Comparison of ENCODE assay signal across 32 cellular contexts in the genomic region with DNA sequence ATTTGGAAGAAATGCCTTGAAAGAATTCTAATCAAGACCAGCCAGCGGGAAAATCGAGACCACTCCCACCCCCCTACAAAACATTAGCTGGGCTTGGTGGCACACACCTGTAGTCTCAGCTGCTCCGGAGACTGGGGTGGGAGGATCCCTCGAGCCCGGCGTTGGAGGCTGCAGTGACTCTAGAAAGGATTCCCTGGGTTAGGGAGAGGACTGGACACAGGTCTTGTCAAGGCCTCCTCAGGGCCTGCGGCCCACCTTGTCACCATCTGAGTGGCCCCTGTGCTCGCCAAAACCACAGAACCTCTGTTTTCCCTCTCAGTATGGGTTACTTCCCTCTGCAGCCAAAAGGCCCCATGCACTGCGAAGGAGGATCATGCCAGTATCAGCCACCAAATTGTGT.
"Had no signal": no experiment of that assay in that cellular context is flagged by ENCODE, and none has a peak within 500 bp of the region (broad histone marks: within the 10 kb centered on the region; RNA-seq: fewer than 3 reads in every experiment).

No MANE protein-coding gene starts in this region.

- H3K4me3 ChIP-seq: ascending aorta, cardiac muscle cell had no signal

- H3K27ac Mint-ChIP-seq: activated B cell treated with CpG ODN at 0.5 μM for 24 hours; activated CD4-positive, alpha-beta memory T cell treated with anti-CD3 and anti-CD28 coated beads for 36 hours; activated CD4-positive, alpha-beta T cell treated with anti-CD3 and anti-CD28 coated beads, Interleukin-2, amount 10 ng/mL, durations not matched to agents 24 days and 14 days; activated CD8-positive, alpha-beta T cell treated with anti-CD3 and anti-CD28 coated beads for 36 hours; activated naive CD4-positive, alpha-beta T cell treated with anti-CD3 and anti-CD28 coated beads, Interleukin-2, amount 10 ng/mL, durations not matched to agents 7 days and 5 days; activated naive CD4-positive, alpha-beta T cell treated with anti-CD3 and anti-CD28 coated beads, Interleukin-2, amount 50 U/mL, for 24 hours; activated naive CD8-positive, alpha-beta T cell; activated naive CD8-positive, alpha-beta T cell treated with anti-CD3 and anti-CD28 coated beads, Interleukin-2, amount 10 ng/mL, durations not matched to agents 7 days and 5 days; activated naive CD8-positive, alpha-beta T cell treated with anti-CD3 and anti-CD28 coated beads, Interleukin-2, amount 50 U/mL, for 24 hours; activated T-helper 2 cell treated with anti-CD3 and anti-CD28 coated beads, Interferon-gamma antibody, Interleukin-2, Interleukin-4, amounts not matched to agents 10 μg/mL and 5 μg/mL and 100 μg/mL, durations not matched to agents 14 hours and 24 hours and 36 hours; T-helper 1 cell treated with Interleukin-12 subunit alpha and Interleukin-12 subunit beta and Interleukin-4 antibody, amounts not matched to agents 30 μg/mL and 1 μg/mL, for 36 hours; T-helper 2 cell treated with Interferon-gamma antibody and Interleukin-4, amounts not matched to agents 5 μg/mL and 100 μg/mL, for 36 hours had no signal

- H3K4me1 Mint-ChIP-seq: activated B cell treated with CpG ODN at 0.5 μM for 24 hours; activated CD4-positive, alpha-beta T cell treated with anti-CD3 and anti-CD28 coated beads, Interleukin-2, amount 10 ng/mL, durations not matched to agents 24 days and 14 days; activated naive CD4-positive, alpha-beta T cell treated with anti-CD3 and anti-CD28 coated beads, Interleukin-2, amount 10 ng/mL, durations not matched to agents 7 days and 5 days; activated naive CD4-positive, alpha-beta T cell treated with anti-CD3 and anti-CD28 coated beads, Interleukin-2, amount 50 U/mL, for 24 hours; activated naive CD8-positive, alpha-beta T cell treated with anti-CD3 and anti-CD28 coated beads, Interleukin-2, amount 10 ng/mL, durations not matched to agents 7 days and 5 days; activated naive CD8-positive, alpha-beta T cell treated with anti-CD3 and anti-CD28 coated beads, Interleukin-2, amount 50 U/mL, for 24 hours; central memory CD8-positive, alpha-beta T cell had no signal

- H3K9me3 ChIP-seq: ascending aorta had no signal

- ATAC-seq: activated CD8-positive, alpha-beta T cell treated with anti-CD3 and anti-CD28 coated beads for 36 hours; activated naive CD8-positive, alpha-beta T cell treated with anti-CD3 and anti-CD28 coated beads, Interleukin-2, amount 50 U/mL, for 24 hours; activated T-cell treated with anti-CD3 and anti-CD28 coated beads, Interleukin-2, amount 50 U/mL, for 4 hours had no signal

- H3K27me3 ChIP-seq: ascending aorta, cardiac muscle cell had no signal

- H3K27ac ChIP-seq: ascending aorta, cardiac muscle cell, VCaP had no signal

- H3K4me3 Mint-ChIP-seq: activated B cell treated with CpG ODN at 0.5 μM for 24 hours; activated CD4-positive, alpha-beta memory T cell treated with anti-CD3 and anti-CD28 coated beads for 36 hours; activated CD4-positive, alpha-beta T cell treated with anti-CD3 and anti-CD28 coated beads, Interleukin-2, amount 10 ng/mL, durations not matched to agents 24 days and 14 days; activated CD8-positive, alpha-beta T cell treated with anti-CD3 and anti-CD28 coated beads for 36 hours; activated naive CD4-positive, alpha-beta T cell treated with anti-CD3 and anti-CD28 coated beads, Interleukin-2, amount 10 ng/mL, durations not matched to agents 7 days and 5 days; activated naive CD4-positive, alpha-beta T cell treated with anti-CD3 and anti-CD28 coated beads, Interleukin-2, amount 50 U/mL, for 24 hours; activated naive CD8-positive, alpha-beta T cell; activated naive CD8-positive, alpha-beta T cell treated with anti-CD3 and anti-CD28 coated beads, Interleukin-2, amount 10 ng/mL, durations not matched to agents 7 days and 5 days; activated naive CD8-positive, alpha-beta T cell treated with anti-CD3 and anti-CD28 coated beads, Interleukin-2, amount 50 U/mL, for 24 hours; activated T-cell treated with anti-CD3 and anti-CD28 coated beads, Interleukin-2, amount 50 U/mL, for 4 hours; central memory CD8-positive, alpha-beta T cell; T-helper 1 cell treated with Interleukin-12 subunit alpha and Interleukin-12 subunit beta and Interleukin-4 antibody, amounts not matched to agents 30 μg/mL and 1 μg/mL, for 36 hours; T-helper 2 cell treated with Interferon-gamma antibody and Interleukin-4, amounts not matched to agents 5 μg/mL and 100 μg/mL, for 36 hours had no signal

- H3K36me3 Mint-ChIP-seq: activated CD4-positive, alpha-beta memory T cell treated with anti-CD3 and anti-CD28 coated beads for 36 hours; activated naive CD4-positive, alpha-beta T cell treated with anti-CD3 and anti-CD28 coated beads, Interleukin-2, amount 10 ng/mL, durations not matched to agents 7 days and 5 days; activated naive CD4-positive, alpha-beta T cell treated with anti-CD3 and anti-CD28 coated beads, Interleukin-2, amount 50 U/mL, for 24 hours; activated naive CD8-positive, alpha-beta T cell treated with anti-CD3 and anti-CD28 coated beads, Interleukin-2, amount 10 ng/mL, durations not matched to agents 7 days and 5 days; brain had no signal

- DNase-seq: activated B cell treated with CpG ODN at 0.5 μM for 24 hours; activated CD4-positive, alpha-beta memory T cell treated with anti-CD3 and anti-CD28 coated beads for 36 hours; activated CD4-positive, alpha-beta T cell treated with anti-CD3 and anti-CD28 coated beads for 4 hours; activated CD4-positive, alpha-beta T cell treated with anti-CD3 and anti-CD28 coated beads, Interleukin-2, amount 10 ng/mL, durations not matched to agents 24 days and 14 days; activated CD4-positive, alpha-beta T cell treated with anti-CD3 and anti-CD28 coated beads, Interleukin-2, amount 50 U/mL, for 1 hour; activated CD4-positive, alpha-beta T cell treated with anti-CD3 and anti-CD28 coated beads, Interleukin-2, amount 50 U/mL, for 4 hours; activated CD4-positive, CD25-positive, alpha-beta regulatory T cell treated with anti-CD3 and anti-CD28 coated beads, Interleukin-2, amount 50 U/mL, for 72 hours; activated CD8-positive, alpha-beta memory T cell treated with anti-CD3 and anti-CD28 coated beads, Interleukin-2, amount 50 U/mL, for 4 hours; activated CD8-positive, alpha-beta T cell treated with anti-CD3 and anti-CD28 coated beads for 36 hours; activated effector memory CD4-positive, alpha-beta T cell treated with Interleukin-2 at 50 U/mL for 16 hours; activated gamma-delta T cell; activated naive CD4-positive, alpha-beta T cell treated with anti-CD3 and anti-CD28 coated beads, Interleukin-2, amount 10 ng/mL, durations not matched to agents 7 days and 5 days; activated naive CD4-positive, alpha-beta T cell treated with Interleukin-2 at 50 U/mL for 16 hours; activated naive CD8-positive, alpha-beta T cell treated with anti-CD3 and anti-CD28 coated beads, Interleukin-2, amount 10 ng/mL, durations not matched to agents 7 days and 5 days; activated naive CD8-positive, alpha-beta T cell treated with anti-CD3 and anti-CD28 coated beads, Interleukin-2, amount 50 U/mL, for 24 hours; activated T-cell treated with anti-CD3 and anti-CD28 coated beads for 4 hours; activated T-cell treated with anti-CD3 and anti-CD28 coated beads, Interleukin-2, amount 50 U/mL, for 1 hour; activated T-cell treated with anti-CD3 and anti-CD28 coated beads, Interleukin-2, amount 50 U/mL, for 4 hours; SW 1271; T-helper 1 cell; T-helper 2 cell; T-helper 9 cell had no signal

- H3K36me3 ChIP-seq: ascending aorta, cardiac muscle cell had no signal

- H3K4me1 ChIP-seq: ascending aorta had no signal

- H3K9me3 Mint-ChIP-seq: activated CD4-positive, alpha-beta memory T cell treated with anti-CD3 and anti-CD28 coated beads for 36 hours; activated CD8-positive, alpha-beta T cell treated with anti-CD3 and anti-CD28 coated beads for 36 hours; activated naive CD4-positive, alpha-beta T cell treated with anti-CD3 and anti-CD28 coated beads, Interleukin-2, amount 10 ng/mL, durations not matched to agents 7 days and 5 days; activated naive CD4-positive, alpha-beta T cell treated with anti-CD3 and anti-CD28 coated beads, Interleukin-2, amount 50 U/mL, for 24 hours; activated naive CD8-positive, alpha-beta T cell treated with anti-CD3 and anti-CD28 coated beads, Interleukin-2, amount 10 ng/mL, durations not matched to agents 7 days and 5 days; activated naive CD8-positive, alpha-beta T cell treated with anti-CD3 and anti-CD28 coated beads, Interleukin-2, amount 50 U/mL, for 24 hours; activated T-cell treated with anti-CD3 and anti-CD28 coated beads, Interleukin-2, amount 50 U/mL, for 4 hours; activated T-helper 2 cell treated with anti-CD3 and anti-CD28 coated beads, Interferon-gamma antibody, Interleukin-2, Interleukin-4, amounts not matched to agents 10 μg/mL and 5 μg/mL and 100 μg/mL, durations not matched to agents 14 hours and 24 hours and 36 hours; central memory CD8-positive, alpha-beta T cell; T-helper 1 cell treated with Interleukin-12 subunit alpha and Interleukin-12 subunit beta and Interleukin-4 antibody, amounts not matched to agents 30 μg/mL and 1 μg/mL, for 36 hours; T-helper 2 cell treated with Interferon-gamma antibody and Interleukin-4, amounts not matched to agents 5 μg/mL and 100 μg/mL, for 36 hours had no signal
